Comparison of ENCODE assay signal across 13 cellular contexts in the genomic region with DNA sequence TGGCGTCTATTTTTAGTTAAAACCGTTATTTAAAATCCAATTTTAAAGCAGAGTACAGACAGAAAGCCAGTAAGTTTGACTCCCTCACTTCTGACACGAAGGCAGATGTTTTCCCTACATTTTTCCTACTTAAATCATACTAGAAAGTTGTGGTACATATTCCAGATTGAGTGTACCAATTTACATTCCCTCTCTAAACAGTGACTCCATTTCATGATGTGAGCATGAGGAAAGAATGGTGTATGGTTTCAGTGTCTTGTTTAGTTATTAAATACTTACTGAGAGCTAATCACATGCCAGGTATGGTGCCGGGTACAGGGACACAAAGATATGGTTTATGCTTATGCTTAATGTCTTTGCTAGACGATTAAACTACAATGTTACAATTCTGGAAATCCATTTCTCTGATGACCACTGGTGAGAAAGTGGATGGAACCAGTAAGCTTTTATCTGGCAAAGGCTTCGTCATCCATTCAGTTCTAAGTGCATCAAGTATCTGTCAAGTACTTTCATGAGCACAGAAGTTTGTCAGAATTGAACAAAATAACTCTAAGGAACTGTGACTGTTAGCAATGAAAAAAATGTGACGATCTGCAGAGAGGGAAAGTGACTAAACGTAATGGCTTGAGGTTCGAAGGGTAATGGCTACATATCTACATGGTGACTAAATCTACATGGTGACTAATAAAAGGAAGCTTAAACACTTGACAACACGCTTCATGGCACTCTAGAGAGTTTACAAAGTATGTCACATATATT. TPM values are rescaled to one million over a fixed set of nuclear protein-coding genes. Genes with fewer than 3 reads are reported as not detected.
A peak's percentile ranks its signal among the peaks of the same experiment; 100 is the strongest.
DNase-seq lines count a peak whose midpoint lies in the region; ATAC-seq, FAIRE-seq and TF ChIP-seq lines count a peak whose summit lies in the region.
"Had no signal": no experiment of that assay in that cellular context is flagged by ENCODE, and none has a peak within 500 bp of the region (broad histone marks: within the 10 kb centered on the region; RNA-seq: fewer than 3 reads in every experiment).

No MANE protein-coding gene starts in this region.

- intact Hi-C loops in HepG2 (cut with micrococcal nuclease; ENCODE audit: unreplicated experiment) (no loop called here), right lobe of liver (cut with DNase I) (no loop called here)
- intact Hi-C loops in activated naive CD4-positive, alpha-beta T cell treated with anti-CD3 and anti-CD28 coated beads for 36 hours (cut with micrococcal nuclease), result no loop called here

- H3K27ac ChIP-seq in HepG2 (ENCODE audit: extremely low read length, insufficient read depth, low read length), result no peak overlapping the region
- H3K27ac ChIP-seq in right lobe of liver, result no peak overlapping the region
- peak overlapping the region; percentile 29 for H3K27ac ChIP-seq in hepatocyte

- H4K20me1 ChIP-seq in HepG2 (ENCODE audit: insufficient read depth, low read length) (peaks cover 94% of the 10 kb centered on the region), hepatocyte (ENCODE audit: insufficient read depth, poor library complexity, severe bottlenecking) (peaks cover 81% of the 10 kb centered on the region)

- H3K9ac ChIP-seq in HepG2 (ENCODE audit: insufficient read depth, low read depth, low read length), result no peak overlapping the region

- H3K4me3 Mint-ChIP-seq in activated naive CD4-positive, alpha-beta T cell treated with anti-CD3 and anti-CD28 coated beads for 36 hours, result no peak overlapping the region
- H3K4me3 Mint-ChIP-seq: naive B cell had no signal

- in situ Hi-C loops in HepG2 (cut with HindIII; ENCODE audit: extremely low pct_ligation_motif_present, low pct_unique_long_range_greater_than_20kb), result no loop called here

- FAIRE-seq in HepG2 (lab: Jason Lieb, UNC), result no peak
- FAIRE-seq: D721Med had no signal

- H3K4me1 ChIP-seq in HepG2 (ENCODE audit: insufficient read depth, low read length) (peaks cover 86% of the 10 kb centered on the region), right lobe of liver (peaks cover 0 to 42% (median 5%) of the 10 kb centered on the region in 4 donors), hepatocyte (ENCODE audit: insufficient read depth) (peaks cover 28% of the 10 kb centered on the region)

- no peak for ATAC-seq in HepG2
- no peak for ATAC-seq in right lobe of liver
- no peak for ATAC-seq in GM21737 (IDR thresholded peaks at IDR 0.05; ENCODE audit: unreplicated experiment)

- WGBS in HepG2 (ENCODE audit: low lambda C conversion rate), result 89% methylated on average over 10 of the region's 10 CpGs
- WGBS in right lobe of liver (ENCODE audit: insufficient coverage, low coverage, low lambda C conversion rate, missing lambda C conversion rate), result 73% methylated on average over 10 of the region's 10 CpGs
- WGBS in hepatocyte (ENCODE audit: low lambda C conversion rate, missing lambda C conversion rate), result 58% methylated on average over 10 of the region's 10 CpGs

- H3K4me2 ChIP-seq in HepG2 (ENCODE audit: low read depth, low read length) (no peak overlapping the region), hepatocyte (no peak overlapping the region)

- no TSS peak for BruUV-seq in HepG2 (replicated peaks; lab: Mats Ljungman, UMichigan)

- H3K36me3 Mint-ChIP-seq in activated naive CD4-positive, alpha-beta T cell treated with anti-CD3 and anti-CD28 coated beads for 36 hours (ENCODE audit: low read depth), result no peaks in the 10 kb centered on the region
- H3K36me3 Mint-ChIP-seq: naive B cell had no signal

- no peak overlapping the region for H2AFZ ChIP-seq in HepG2 (ENCODE audit: low read length)
- no peak overlapping the region for H2AFZ ChIP-seq in hepatocyte

- H3K4me1 Mint-ChIP-seq in activated naive CD4-positive, alpha-beta T cell treated with anti-CD3 and anti-CD28 coated beads for 36 hours (ENCODE audit: low read depth), result peaks cover 65% of the 10 kb centered on the region

- no peaks in the 10 kb centered on the region for H3K27me3 ChIP-seq in HepG2 (ENCODE audit: control insufficient read depth in 1 of 2, insufficient read depth in 2 of 2, low read length in 2 of 2)
- H3K27me3 ChIP-seq in right lobe of liver, result no peaks in the 10 kb centered on the region
- H3K27me3 ChIP-seq in hepatocyte, result no peaks in the 10 kb centered on the region

- no peaks in the 10 kb centered on the region for H3K9me3 Mint-ChIP-seq in activated naive CD4-positive, alpha-beta T cell treated with anti-CD3 and anti-CD28 coated beads for 36 hours
- H3K9me3 Mint-ChIP-seq: naive B cell had no signal

- no peak overlapping the region for H3K4me3 ChIP-seq in HepG2 (replicated peaks in 1 of 3; ENCODE audit: insufficient read depth in 1 of 3, low read depth in 2 of 3, low read length in 3 of 3)
- H3K4me3 ChIP-seq in right lobe of liver, result no peak overlapping the region
- H3K4me3 ChIP-seq in hepatocyte, result no peak overlapping the region

- CTCF ChIA-PET in HepG2 (lab: Yijun Ruan, JAX; ENCODE audit: low intra/inter-chr PET ratio, low total read pairs), result no interaction called here
- CTCF ChIA-PET in activated naive CD4-positive, alpha-beta T cell treated with anti-CD3 and anti-CD28 coated beads for 36 hours (lab: Charles Lee), result no interaction called here

- DNase-seq in HepG2 (ENCODE audit: low spot score) (peak; percentile 40), right lobe of liver (no peak), SW 1271 (lab: John Stamatoyannopoulos, UW) (peak; percentile 77 to 92), hepatocyte (ENCODE audit: low spot score) (peak; percentile 22), NCI-H446 treated with DMSO at 0.1 percent for 48 hours (lab: John Stamatoyannopoulos, UW) (no peak), middle frontal gyrus (ENCODE audit: extremely low spot score, low spot score) (no peak)
- no peak for DNase-seq in activated naive CD4-positive, alpha-beta T cell treated with anti-CD3 and anti-CD28 coated beads for 36 hours
- DNase-seq: activated CD8-positive, alpha-beta memory T cell treated with anti-CD3 and anti-CD28 coated beads for 24 hours; effector CD4-positive, alpha-beta T cell; naive B cell; NCI-H526 had no signal

- TF ChIP-seq CTCF in HepG2 (CRISPR knock-in tag; IDR thresholded peaks at IDR 0.05) (no peak), right lobe of liver (IDR thresholded peaks at IDR 0.05) (no peak), hepatocyte (IDR thresholded peaks at IDR 0.05; ENCODE audit: poor library complexity) (no peak)

- H3K9me2 ChIP-seq in hepatocyte (replicated peaks; ENCODE audit: insufficient read depth), result no peaks in the 10 kb centered on the region

- no peak overlapping the region for H3K27ac Mint-ChIP-seq in activated naive CD4-positive, alpha-beta T cell treated with anti-CD3 and anti-CD28 coated beads for 36 hours

- POLR2A ChIA-PET in HepG2 (lab: Yijun Ruan, JAX), result no interaction called here

- no peaks in the 10 kb centered on the region for H3K9me3 ChIP-seq in HepG2 (ENCODE audit: low read length)
- H3K9me3 ChIP-seq in right lobe of liver, result no peaks in the 10 kb centered on the region
- no peaks in the 10 kb centered on the region for H3K9me3 ChIP-seq in hepatocyte (ENCODE audit: low read depth)

- TF ChIP-seq RAD21 in HepG2 (CRISPR knock-in tag; IDR thresholded peaks at IDR 0.05), result no peak

- TF ChIP-seq EP300 in HepG2 (IDR thresholded peaks at IDR 0.05; ENCODE audit: low read depth in 2 of 2, low read length in 2 of 2) (no peak), HepG2 (CRISPR knock-in tag; IDR thresholded peaks at IDR 0.05; ENCODE audit: borderline replicate concordance) (no peak)

- H3K27me3 Mint-ChIP-seq in activated naive CD4-positive, alpha-beta T cell treated with anti-CD3 and anti-CD28 coated beads for 36 hours (ENCODE audit: low read depth), result no peaks in the 10 kb centered on the region
- H3K27me3 Mint-ChIP-seq: naive B cell had no signal

- no peak for TF ChIP-seq POLR2A in HepG2 (IDR thresholded peaks at IDR 0.05; ENCODE audit: insufficient read depth in 1 of 2, low read depth in 2 of 2, low read length in 2 of 2)
- TF ChIP-seq POLR2A in right lobe of liver (IDR thresholded peaks at IDR 0.05), result no peak

- H3K79me2 ChIP-seq in HepG2 (ENCODE audit: insufficient read depth, low read length) (peaks cover 99% of the 10 kb centered on the region), hepatocyte (peaks cover 99% of the 10 kb centered on the region)

- H3K36me3 ChIP-seq in HepG2 (replicated peaks in 1 of 2; ENCODE audit: control insufficient read depth in 1 of 2, insufficient read depth in 2 of 2, low read length in 2 of 2) (no peaks in the 10 kb centered on the region; a peak in 2 of 5 replicates), right lobe of liver (no peaks in the 10 kb centered on the region), hepatocyte (replicated peaks; ENCODE audit: insufficient read depth, low read depth) (no peaks in the 10 kb centered on the region)

TF ChIP-seq in HepG2, 621 proteins besides CTCF, POLR2A, EP300 and RAD21 (continues in another document):
- no peak for TF ChIP-seq SALL2 (CRISPR knock-in tag; IDR thresholded peaks at IDR 0.05)

RNA-seq across cellular contexts. Expression of gene MAP4K3, which starts 25.7 kb away (rescaled TPM):
- total RNA-seq in HepG2 (2016; rRNA removed; fragmentation: Illumina TruSeq; extraction: Trizol) (45.9 and 49.6 TPM in 2 replicates), right lobe of liver (10 to 100 TPM; 14.5 to 24.8 (median 17.1) TPM), hepatocyte (65.1 and 72.1 TPM in 2 replicates)
- 9.3 and 11.7 TPM in 2 replicates for total RNA-seq in HepG2 (2016; cell fraction: cytosol; rRNA removed; fragmentation: Illumina TruSeq; extraction: Trizol; ENCODE audit: low read depth)
- total RNA-seq in HepG2 (2016; cell fraction: insoluble cytoplasmic fraction; rRNA removed; fragmentation: Illumina TruSeq; extraction: Trizol), result 46.7 and 48.9 TPM in 2 replicates
- total RNA-seq in HepG2 (2016; cell fraction: membrane; rRNA removed; fragmentation: Illumina TruSeq; extraction: Trizol), result 17.7 and 20.9 TPM in 2 replicates
- total RNA-seq in HepG2 (2016; cell fraction: nucleus; rRNA removed; fragmentation: Illumina TruSeq; extraction: Trizol), result 85.1 and 105 TPM in 2 replicates
- polyA plus RNA-seq in HepG2 (2011; rRNA removed) (38.9 and 53.2 TPM in 2 replicates), hepatocyte (24.5 and 27.2 TPM in 2 replicates)
- polyA plus RNA-seq in HepG2 (2011; cell fraction: cytosol; rRNA removed), result 15.2 and 25.2 TPM in 2 replicates
- 42.0 and 43.8 TPM in 2 replicates for polyA plus RNA-seq in HepG2 (2011; cell fraction: nucleus; rRNA removed)
- 42.7 and 67.4 TPM in 2 replicates for polyA plus RNA-seq in HepG2 (2012)
- 3.1 and 3.5 TPM in 2 replicates for polyA plus RNA-seq in HepG2 (2016; cell fraction: cytosol; fragmentation: Illumina TruSeq; extraction: Trizol; ENCODE audit: low read depth)
- 44.4 and 45.5 TPM in 2 replicates for polyA plus RNA-seq in HepG2 (2016; cell fraction: insoluble cytoplasmic fraction; fragmentation: Illumina TruSeq; extraction: Trizol; ENCODE audit: low read depth)
- polyA plus RNA-seq in HepG2 (2016; cell fraction: membrane; fragmentation: Illumina TruSeq; extraction: Trizol; ENCODE audit: low read depth), result 8.1 and 8.9 TPM in 2 replicates
- 91.5 and 93.7 TPM in 2 replicates for polyA plus RNA-seq in HepG2 (2016; cell fraction: nucleus; fragmentation: Illumina TruSeq; extraction: Trizol; ENCODE audit: insufficient read depth, low read depth)
- 4.5 and 18.5 TPM in 2 replicates for polyA minus RNA-seq in HepG2 (2011; rRNA and poly(A)+ RNA removed; ENCODE audit: low replicate concordance)
- 40.5 and 40.9 TPM in 2 replicates for polyA minus RNA-seq in HepG2 (2011; cell fraction: cytosol; rRNA and poly(A)+ RNA removed)
- 370 and 413 TPM in 2 replicates for polyA minus RNA-seq in HepG2 (2011; cell fraction: nucleus; rRNA and poly(A)+ RNA removed)
- 10 to 100 TPM; 10.6 to 12.0 TPM for total RNA-seq in activated naive CD4-positive, alpha-beta T cell treated with anti-CD3 and anti-CD28 coated beads for 36 hours

Comparison
In these comparisons a context has a peak if more than half of its experiments do, and no peak if none do; other contexts are left out.
1. DNase-seq: peak in HepG2 (single experiment), SW 1271 (2 of 2) and hepatocyte (single experiment); none in right lobe of liver (0 of 3), NCI-H446 treated with DMSO at 0.1 percent for 48 hours (single experiment), activated naive CD4-positive, alpha-beta T cell treated with anti-CD3 and anti-CD28 coated beads for 36 hours (single experiment) and middle frontal gyrus (single experiment).